Comparison of ENCODE assay signal across 17 cellular contexts in genomic region chr13:111853766-111854165, GRCh38.
DNase-seq lines count a peak whose midpoint lies in the region; ATAC-seq and TF ChIP-seq lines count a peak whose summit lies in the region.
"Had no signal": no experiment of that assay in that cellular context is flagged by ENCODE, and none has a peak within 500 bp of the region (broad histone marks: within the 10 kb centered on the region; RNA-seq: fewer than 3 reads in every experiment).

No MANE protein-coding gene starts in this region.

- TF ChIP-seq CTCF in osteoblast (IDR thresholded peaks at IDR 0.05; ENCODE audit: extremely low read depth, low read depth, low read length): no peak

- H3K27ac ChIP-seq in osteoblast (ENCODE audit: low read depth, low read length): no peak overlapping the region
- H3K27ac ChIP-seq: Peyer's patch had no signal

- no peaks in the 10 kb centered on the region for H3K36me3 Mint-ChIP-seq in natural killer cell treated with Interleukin-12 subunit alpha and Interleukin-12 subunit beta and Interleukin-15 and Interleukin-18, amount 100 ng/mL, for 72 hours
- no peaks in the 10 kb centered on the region for H3K36me3 Mint-ChIP-seq in activated CD4-positive, alpha-beta T cell treated with anti-CD3 and anti-CD28 coated beads, Interleukin-2, amount 10 ng/mL, durations not matched to agents 24 days and 14 days (ENCODE audit: low read depth)
- H3K36me3 Mint-ChIP-seq: activated naive CD4-positive, alpha-beta T cell treated with anti-CD3 and anti-CD28 coated beads, Interleukin-2, amount 10 ng/mL, durations not matched to agents 7 days and 5 days; CD4-positive, alpha-beta memory T cell had no signal

- ATAC-seq in natural killer cell treated with Interleukin-12 subunit alpha and Interleukin-12 subunit beta and Interleukin-15 and Interleukin-18, amount 100 ng/mL, for 72 hours: no peak
- ATAC-seq: left ventricle myocardium superior, SK-N-SH treated with all-trans-retinoic acid at 6 μM for 48 hours had no signal

- H3K27me3 Mint-ChIP-seq in natural killer cell treated with Interleukin-12 subunit alpha and Interleukin-12 subunit beta and Interleukin-15 and Interleukin-18, amount 100 ng/mL, for 72 hours: peaks cover 0 to 6% of the 10 kb centered on the region in 2 donors
- H3K27me3 Mint-ChIP-seq in activated CD4-positive, alpha-beta T cell treated with anti-CD3 and anti-CD28 coated beads, Interleukin-2, amount 10 ng/mL, durations not matched to agents 24 days and 14 days: no peaks in the 10 kb centered on the region
- H3K27me3 Mint-ChIP-seq: activated naive CD4-positive, alpha-beta T cell treated with anti-CD3 and anti-CD28 coated beads, Interleukin-2, amount 10 ng/mL, durations not matched to agents 7 days and 5 days had no signal

- no peak overlapping the region for H3K4me3 ChIP-seq in osteoblast (ENCODE audit: insufficient read depth, low read length)
- H3K4me3 ChIP-seq: Peyer's patch had no signal

- DNase-seq in DMS153 treated with DMSO at 0.1 percent for 48 hours (lab: John Stamatoyannopoulos, UW; ENCODE audit: unreplicated experiment) (peak; percentile 99), NCI-H146 treated with DMSO at 0.1 percent for 48 hours (lab: John Stamatoyannopoulos, UW; ENCODE audit: unreplicated experiment) (peak; percentile 89), NCI-H510A (lab: John Stamatoyannopoulos, UW) (peak; percentile 93), kidney tubule cell (ENCODE audit: low spot score) (peak; percentile 84), osteoblast (ENCODE audit: insufficient read length, low spot score, missing footprints) (no peak), RPMI8226 (no peak)
- no peak for DNase-seq in natural killer cell treated with Interleukin-12 subunit alpha and Interleukin-12 subunit beta and Interleukin-15 and Interleukin-18, amount 100 ng/mL, for 72 hours (ENCODE audit: low spot score)
- no peak for DNase-seq in activated CD4-positive, alpha-beta T cell treated with anti-CD3 and anti-CD28 coated beads, Interleukin-2, amount 10 ng/mL, durations not matched to agents 24 days and 14 days
- DNase-seq: activated naive CD4-positive, alpha-beta T cell treated with anti-CD3 and anti-CD28 coated beads, Interleukin-2, amount 10 ng/mL, durations not matched to agents 7 days and 5 days; activated T-cell treated with anti-CD3 and anti-CD28 coated beads, Interleukin-2, amount 50 U/mL, for 1 hour; CD4-positive, alpha-beta memory T cell; IMR-90; left ventricle myocardium superior; NCI-H82; Peyer's patch; stimulated activated CD4-positive, alpha-beta T cell treated with anti-CD3 and anti-CD28 coated beads, Interleukin-2, amount 100 ng/mL, for 24 hours had no signal

- no peak overlapping the region for H3K27ac Mint-ChIP-seq in natural killer cell treated with Interleukin-12 subunit alpha and Interleukin-12 subunit beta and Interleukin-15 and Interleukin-18, amount 100 ng/mL, for 72 hours
- H3K27ac Mint-ChIP-seq in activated CD4-positive, alpha-beta T cell treated with anti-CD3 and anti-CD28 coated beads, Interleukin-2, amount 10 ng/mL, durations not matched to agents 24 days and 14 days: no peak overlapping the region
- H3K27ac Mint-ChIP-seq: activated naive CD4-positive, alpha-beta T cell treated with anti-CD3 and anti-CD28 coated beads, Interleukin-2, amount 10 ng/mL, durations not matched to agents 7 days and 5 days; CD4-positive, alpha-beta memory T cell had no signal

- H4K20me1 ChIP-seq in osteoblast (ENCODE audit: insufficient read depth, low read length): no peaks in the 10 kb centered on the region

- H3K27me3 ChIP-seq in osteoblast (ENCODE audit: insufficient read depth, low read length): no peaks in the 10 kb centered on the region
- H3K27me3 ChIP-seq: Peyer's patch had no signal

- no peaks in the 10 kb centered on the region for H3K9me3 Mint-ChIP-seq in natural killer cell treated with Interleukin-12 subunit alpha and Interleukin-12 subunit beta and Interleukin-15 and Interleukin-18, amount 100 ng/mL, for 72 hours
- H3K9me3 Mint-ChIP-seq in activated CD4-positive, alpha-beta T cell treated with anti-CD3 and anti-CD28 coated beads, Interleukin-2, amount 10 ng/mL, durations not matched to agents 24 days and 14 days: no peaks in the 10 kb centered on the region

- no peaks in the 10 kb centered on the region for H3K36me3 ChIP-seq in osteoblast (ENCODE audit: insufficient read depth, low read length)
- H3K36me3 ChIP-seq: Peyer's patch had no signal

- no peak overlapping the region for H3K4me2 ChIP-seq in osteoblast (ENCODE audit: insufficient read depth, low read length)

- no peaks in the 10 kb centered on the region for H3K9me3 ChIP-seq in osteoblast (ENCODE audit: low read depth, low read length)
- H3K9me3 ChIP-seq: Peyer's patch had no signal

- no peak overlapping the region for H3K4me3 Mint-ChIP-seq in natural killer cell treated with Interleukin-12 subunit alpha and Interleukin-12 subunit beta and Interleukin-15 and Interleukin-18, amount 100 ng/mL, for 72 hours
- no peak overlapping the region for H3K4me3 Mint-ChIP-seq in activated CD4-positive, alpha-beta T cell treated with anti-CD3 and anti-CD28 coated beads, Interleukin-2, amount 10 ng/mL, durations not matched to agents 24 days and 14 days
- H3K4me3 Mint-ChIP-seq: activated naive CD4-positive, alpha-beta T cell treated with anti-CD3 and anti-CD28 coated beads, Interleukin-2, amount 10 ng/mL, durations not matched to agents 7 days and 5 days; CD4-positive, alpha-beta memory T cell had no signal

- H3K79me2 ChIP-seq in osteoblast (ENCODE audit: insufficient read depth, low read length): no peaks in the 10 kb centered on the region

- H3K4me1 ChIP-seq in osteoblast (ENCODE audit: insufficient read depth, low read length): no peaks in the 10 kb centered on the region
- H3K4me1 ChIP-seq: Peyer's patch had no signal

- H2AFZ ChIP-seq in osteoblast (ENCODE audit: low read length): no peak overlapping the region

- intact Hi-C loops in activated CD4-positive, alpha-beta T cell treated with anti-CD3 and anti-CD28 coated beads, Interleukin-2, amount 10 ng/mL, durations not matched to agents 24 days and 14 days (cut with micrococcal nuclease): no loop called here

- H3K4me1 Mint-ChIP-seq in natural killer cell treated with Interleukin-12 subunit alpha and Interleukin-12 subunit beta and Interleukin-15 and Interleukin-18, amount 100 ng/mL, for 72 hours (ENCODE audit: low read depth in 2 of 2): no peaks in the 10 kb centered on the region
- no peaks in the 10 kb centered on the region for H3K4me1 Mint-ChIP-seq in activated CD4-positive, alpha-beta T cell treated with anti-CD3 and anti-CD28 coated beads, Interleukin-2, amount 10 ng/mL, durations not matched to agents 24 days and 14 days
- H3K4me1 Mint-ChIP-seq: activated naive CD4-positive, alpha-beta T cell treated with anti-CD3 and anti-CD28 coated beads, Interleukin-2, amount 10 ng/mL, durations not matched to agents 7 days and 5 days; CD4-positive, alpha-beta memory T cell had no signal

Comparison
In these comparisons a context has a peak if more than half of its experiments do, and no peak if none do; other contexts are left out.
1. DNase-seq: peak in DMS153 treated with DMSO at 0.1 percent for 48 hours (single experiment), NCI-H146 treated with DMSO at 0.1 percent for 48 hours (single experiment), NCI-H510A (single experiment) and kidney tubule cell (single experiment); none in osteoblast (single experiment), natural killer cell treated with Interleukin-12 subunit alpha and Interleukin-12 subunit beta and Interleukin-15 and Interleukin-18, amount 100 ng/mL, for 72 hours (single experiment), activated CD4-positive, alpha-beta T cell treated with anti-CD3 and anti-CD28 coated beads, Interleukin-2, amount 10 ng/mL, durations not matched to agents 24 days and 14 days (single experiment) and RPMI8226 (single experiment).